Comparison of ENCODE assay signal across 1 cellular context in the genomic region with DNA sequence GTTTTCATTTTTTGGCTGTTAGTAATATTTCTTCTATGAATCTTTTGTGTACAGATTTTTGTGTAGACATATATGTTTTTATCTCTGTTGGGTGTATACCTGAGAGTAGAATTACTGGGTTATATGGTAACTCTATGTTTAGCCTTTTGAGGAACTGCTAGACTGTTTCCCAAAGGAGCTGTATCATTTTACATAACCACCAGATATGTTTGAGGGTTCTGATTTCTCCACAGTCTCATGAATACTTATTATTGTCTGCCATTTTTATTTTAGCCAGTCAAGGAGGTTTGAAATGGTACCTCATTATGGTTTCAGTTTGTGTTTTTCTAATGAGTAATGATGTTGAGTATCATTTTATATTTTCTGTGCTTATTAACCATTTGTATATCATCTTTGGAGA.
TF ChIP-seq lines count a peak whose summit lies in the region.

No MANE protein-coding gene starts in this region.

TF ChIP-seq in H1, 55 proteins besides CTCF, POLR2A, EP300 and RAD21 (continued from another document):
- TF ChIP-seq USF2 (IDR thresholded peaks at IDR 0.05; ENCODE audit: low read length) (no peak), CREB1 (IDR thresholded peaks at IDR 0.05) (no peak)
